ENCODE assay signal across 12 cellular contexts in the genomic region with DNA sequence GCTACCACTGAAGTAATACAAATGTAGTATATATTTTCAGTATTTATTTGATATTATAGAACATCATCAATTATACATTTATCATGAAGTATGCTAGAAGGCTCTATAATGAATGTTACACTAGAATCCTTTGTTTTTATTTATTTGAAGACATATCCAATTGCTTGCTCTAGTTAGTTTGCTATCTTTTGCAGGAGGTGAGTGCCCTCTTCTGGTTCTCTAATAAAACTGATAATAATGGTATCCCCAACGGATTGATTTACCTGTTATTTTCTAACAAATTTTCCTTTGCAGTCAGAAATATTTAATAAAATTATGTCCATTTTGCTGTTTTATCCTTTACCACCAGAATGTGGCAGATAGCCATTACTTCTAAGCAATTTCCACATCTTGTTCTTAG.
DNase-seq lines count a peak whose midpoint lies in the region; ATAC-seq and TF ChIP-seq lines count a peak whose summit lies in the region.
"Had no signal": no experiment of that assay in that cellular context is flagged by ENCODE, and none has a peak within 500 bp of the region (broad histone marks: within the 10 kb centered on the region; RNA-seq: fewer than 3 reads in every experiment).

No MANE protein-coding gene starts in this region.

- H3K9me3 ChIP-seq in SK-N-SH: 0 out of 2 replicates have a peak, but pooled peaks cover 3% of the 10 kb centered on the region
- peaks cover 9% of the 10 kb centered on the region for H3K9me3 ChIP-seq in NT2/D1 (ENCODE audit: insufficient read depth, low read length)
- H3K9me3 ChIP-seq: colonic mucosa had no signal

- H3K27me3 ChIP-seq in SK-N-SH (ENCODE audit: insufficient read depth) (no peaks in the 10 kb centered on the region), NT2/D1 (ENCODE audit: insufficient read depth, insufficient read length) (no peaks in the 10 kb centered on the region)
- H3K27me3 ChIP-seq: colonic mucosa had no signal

- H3K36me3 Mint-ChIP-seq in type B pancreatic cell: no peaks in the 10 kb centered on the region
- no peaks in the 10 kb centered on the region for H3K36me3 Mint-ChIP-seq in activated T-cell treated with anti-CD3 and anti-CD28 coated beads, Interleukin-2, amount 50 U/mL, for 72 hours (ENCODE audit: insufficient read depth in 2 of 2)
- no peaks in the 10 kb centered on the region for H3K36me3 Mint-ChIP-seq in effector memory CD8-positive, alpha-beta T cell (ENCODE audit: insufficient read depth)
- H3K36me3 Mint-ChIP-seq: IgD-negative memory B cell had no signal

- TF ChIP-seq EP300 in SK-N-SH (IDR thresholded peaks at IDR 0.05; ENCODE audit: borderline replicate concordance in 1 of 2, low read depth in 1 of 2, low read length in 1 of 2): no peak

- H3K27ac Mint-ChIP-seq in type B pancreatic cell: no peak overlapping the region
- no peak overlapping the region for H3K27ac Mint-ChIP-seq in activated T-cell treated with anti-CD3 and anti-CD28 coated beads, Interleukin-2, amount 50 U/mL, for 72 hours
- H3K27ac Mint-ChIP-seq in effector memory CD8-positive, alpha-beta T cell: no peak overlapping the region
- H3K27ac Mint-ChIP-seq: IgD-negative memory B cell had no signal

- no peaks in the 10 kb centered on the region for H3K27me3 Mint-ChIP-seq in type B pancreatic cell
- no peaks in the 10 kb centered on the region for H3K27me3 Mint-ChIP-seq in activated T-cell treated with anti-CD3 and anti-CD28 coated beads, Interleukin-2, amount 50 U/mL, for 72 hours (ENCODE audit: low read depth)
- H3K27me3 Mint-ChIP-seq in effector memory CD8-positive, alpha-beta T cell: no peaks in the 10 kb centered on the region
- H3K27me3 Mint-ChIP-seq: IgD-negative memory B cell had no signal

- TF ChIP-seq RAD21 in SK-N-SH (IDR thresholded peaks at IDR 0.05; ENCODE audit: low read length): peak; percentile 7; the same call in 1 of the 2 replicates

- H3F3A ChIP-seq in SK-N-SH (replicated peaks; ENCODE audit: insufficient read depth): no peaks in the 10 kb centered on the region

- peaks cover 0 to 9% of the 10 kb centered on the region in 2 experiments; a peak in 1 of 4 replicates for H3K4me1 ChIP-seq in SK-N-SH (ENCODE audit: control insufficient read depth in 1 of 2, insufficient read depth in 2 of 2, low read depth in 1 of 2, low read length in 1 of 2)
- H3K4me1 ChIP-seq in NT2/D1 (ENCODE audit: insufficient read depth, insufficient read length): no peaks in the 10 kb centered on the region
- H3K4me1 ChIP-seq: colonic mucosa had no signal

- no peak for ATAC-seq in SK-N-SH treated with all-trans-retinoic acid at 6 μM for 48 hours
- no peak for ATAC-seq in activated T-cell treated with anti-CD3 and anti-CD28 coated beads, Interleukin-2, amount 50 U/mL, for 72 hours (replicated peaks in 1 of 2)
- no peak for ATAC-seq in effector memory CD8-positive, alpha-beta T cell (replicated peaks)

- no peak overlapping the region for H3K4me2 ChIP-seq in SK-N-SH

- no peaks in the 10 kb centered on the region for H3K79me2 ChIP-seq in SK-N-SH (ENCODE audit: insufficient read depth)

- POLR2A ChIA-PET in SK-N-SH (lab: Yijun Ruan, JAX): no interaction called here

- H3K36me3 ChIP-seq in SK-N-SH (replicated peaks in 1 of 2; ENCODE audit: control insufficient read depth in 1 of 2, insufficient read depth in 2 of 2, low read length in 1 of 2): no peaks in the 10 kb centered on the region
- H3K36me3 ChIP-seq in NT2/D1 (ENCODE audit: insufficient read depth, insufficient read length, low read length): no peaks in the 10 kb centered on the region
- H3K36me3 ChIP-seq: colonic mucosa had no signal

- no peak overlapping the region for H3K4me3 Mint-ChIP-seq in type B pancreatic cell
- no peak overlapping the region for H3K4me3 Mint-ChIP-seq in activated T-cell treated with anti-CD3 and anti-CD28 coated beads, Interleukin-2, amount 50 U/mL, for 72 hours
- no peak overlapping the region for H3K4me3 Mint-ChIP-seq in effector memory CD8-positive, alpha-beta T cell
- H3K4me3 Mint-ChIP-seq: IgD-negative memory B cell had no signal

- no peaks in the 10 kb centered on the region for H4K20me1 ChIP-seq in SK-N-SH (ENCODE audit: insufficient read depth)

- peak overlapping the region; percentile 73; the same call in 1 of the 2 replicates for H2AFZ ChIP-seq in SK-N-SH (ENCODE audit: low read depth)

- CTCF ChIA-PET in SK-N-SH (lab: Yijun Ruan, JAX): no interaction called here

- H3K27ac ChIP-seq in SK-N-SH (ENCODE audit: low read depth in 2 of 2, low read length in 1 of 2): no peak overlapping the region
- H3K27ac ChIP-seq: colonic mucosa had no signal

- WGBS in SK-N-SH (ENCODE audit: low lambda C conversion rate): 3% methylated on average over 1 of the region's 1 CpG

- TF ChIP-seq CTCF in SK-N-SH (IDR thresholded peaks at IDR 0.05) (peak; percentile 45), epithelial cell of esophagus (IDR thresholded peaks at IDR 0.05; ENCODE audit: insufficient read depth, low read depth, low read length, missing control alignments) (peak; percentile 49), type B pancreatic cell (conservative IDR thresholded peaks at IDR 0.05) (peak; percentile 67)

- no peak for DNase-seq in SK-N-SH
- DNase-seq in NT2/D1 (ENCODE audit: low read depth, low spot score): peak; percentile 18
- peak; percentile 56 for DNase-seq in epithelial cell of esophagus (ENCODE audit: low read depth)
- DNase-seq in type B pancreatic cell (ENCODE audit: extremely low spot score, unreplicated experiment): no peak
- no peak for DNase-seq in activated T-cell treated with anti-CD3 and anti-CD28 coated beads, Interleukin-2, amount 50 U/mL, for 72 hours
- no peak for DNase-seq in effector memory CD8-positive, alpha-beta T cell
- DNase-seq in NCI-H1436 (lab: John Stamatoyannopoulos, UW): no peak
- DNase-seq: activated effector memory CD4-positive, alpha-beta T cell treated with Interleukin-2 at 50 U/mL for 16 hours; colonic mucosa; stimulated activated naive CD4-positive, alpha-beta T cell treated with Interleukin-2 at 50 U/mL for 16 hours had no signal

- H3K9me3 Mint-ChIP-seq in type B pancreatic cell: no peaks in the 10 kb centered on the region
- peaks cover 7 to 8% of the 10 kb centered on the region in 2 donors for H3K9me3 Mint-ChIP-seq in activated T-cell treated with anti-CD3 and anti-CD28 coated beads, Interleukin-2, amount 50 U/mL, for 72 hours
- H3K9me3 Mint-ChIP-seq in effector memory CD8-positive, alpha-beta T cell: peaks cover 0 to 22% of the 10 kb centered on the region in 2 donors

- H3K4me1 Mint-ChIP-seq in type B pancreatic cell (ENCODE audit: unreplicated experiment): peaks cover 11% of the 10 kb centered on the region
- no peaks in the 10 kb centered on the region for H3K4me1 Mint-ChIP-seq in activated T-cell treated with anti-CD3 and anti-CD28 coated beads, Interleukin-2, amount 50 U/mL, for 72 hours (ENCODE audit: low read depth)
- no peaks in the 10 kb centered on the region for H3K4me1 Mint-ChIP-seq in effector memory CD8-positive, alpha-beta T cell (ENCODE audit: low read depth in 2 of 2)
- H3K4me1 Mint-ChIP-seq: IgD-negative memory B cell had no signal

- no peaks in the 10 kb centered on the region for H3K9me2 ChIP-seq in SK-N-SH

- H3K4me3 ChIP-seq in SK-N-SH (ENCODE audit: low read depth in 2 of 2, low read length in 1 of 2) (no peak overlapping the region; a peak in 1 of 4 replicates), NT2/D1 (ENCODE audit: insufficient read length, low read depth) (no peak overlapping the region), epithelial cell of esophagus (ENCODE audit: low read length) (no peak overlapping the region)
- H3K4me3 ChIP-seq: colonic mucosa had no signal

- H3K9ac ChIP-seq in SK-N-SH (no peak overlapping the region), NT2/D1 (ENCODE audit: insufficient read length, low read depth) (no peak overlapping the region)

TF ChIP-seq in SK-N-SH, 30 proteins besides CTCF, POLR2A, EP300 and RAD21:
- TF ChIP-seq, protein P1, sequence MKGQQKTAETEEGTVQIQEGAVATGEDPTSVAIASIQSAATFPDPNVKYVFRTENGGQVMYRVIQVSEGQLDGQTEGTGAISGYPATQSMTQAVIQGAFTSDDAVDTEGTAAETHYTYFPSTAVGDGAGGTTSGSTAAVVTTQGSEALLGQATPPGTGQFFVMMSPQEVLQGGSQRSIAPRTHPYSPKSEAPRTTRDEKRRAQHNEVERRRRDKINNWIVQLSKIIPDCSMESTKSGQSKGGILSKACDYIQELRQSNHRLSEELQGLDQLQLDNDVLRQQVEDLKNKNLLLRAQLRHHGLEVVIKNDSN (IDR thresholded peaks at IDR 0.05; ENCODE audit: borderline replicate concordance, low read depth): no peak
- TF ChIP-seq ELF1 (IDR thresholded peaks at IDR 0.05) (no peak), TCF12 (IDR thresholded peaks at IDR 0.05) (no peak)

TF ChIP-seq in SK-N-SH treated with all-trans-retinoic acid at 6 μM for 48 hours, 23 proteins besides CTCF, POLR2A, EP300 and RAD21 (continues in another document):
- TF ChIP-seq ESRRG (CRISPR knock-in tag; IDR thresholded peaks at IDR 0.05): no peak
- no peak for TF ChIP-seq ZC3H10 (CRISPR knock-in tag; IDR thresholded peaks at IDR 0.05)
- TF ChIP-seq ARNTL (CRISPR knock-in tag; IDR thresholded peaks at IDR 0.05; ENCODE audit: borderline replicate concordance, low read depth): no peak
- no peak for TF ChIP-seq ZNF565 (CRISPR knock-in tag; conservative IDR thresholded peaks at IDR 0.05; ENCODE audit: low read depth)
- no peak for TF ChIP-seq ZNF70 (CRISPR knock-in tag; IDR thresholded peaks at IDR 0.05)
- TF ChIP-seq, protein P2, sequence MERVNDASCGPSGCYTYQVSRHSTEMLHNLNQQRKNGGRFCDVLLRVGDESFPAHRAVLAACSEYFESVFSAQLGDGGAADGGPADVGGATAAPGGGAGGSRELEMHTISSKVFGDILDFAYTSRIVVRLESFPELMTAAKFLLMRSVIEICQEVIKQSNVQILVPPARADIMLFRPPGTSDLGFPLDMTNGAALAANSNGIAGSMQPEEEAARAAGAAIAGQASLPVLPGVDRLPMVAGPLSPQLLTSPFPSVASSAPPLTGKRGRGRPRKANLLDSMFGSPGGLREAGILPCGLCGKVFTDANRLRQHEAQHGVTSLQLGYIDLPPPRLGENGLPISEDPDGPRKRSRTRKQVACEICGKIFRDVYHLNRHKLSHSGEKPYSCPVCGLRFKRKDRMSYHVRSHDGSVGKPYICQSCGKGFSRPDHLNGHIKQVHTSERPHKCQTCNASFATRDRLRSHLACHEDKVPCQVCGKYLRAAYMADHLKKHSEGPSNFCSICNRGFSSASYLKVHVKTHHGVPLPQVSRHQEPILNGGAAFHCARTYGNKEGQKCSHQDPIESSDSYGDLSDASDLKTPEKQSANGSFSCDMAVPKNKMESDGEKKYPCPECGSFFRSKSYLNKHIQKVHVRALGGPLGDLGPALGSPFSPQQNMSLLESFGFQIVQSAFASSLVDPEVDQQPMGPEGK (CRISPR knock-in tag; IDR thresholded peaks at IDR 0.05; ENCODE audit: borderline replicate concordance): no peak
- no peak for TF ChIP-seq TOX (CRISPR knock-in tag; IDR thresholded peaks at IDR 0.05; ENCODE audit: borderline replicate concordance)
- TF ChIP-seq CSDC2 (CRISPR knock-in tag; IDR thresholded peaks at IDR 0.05): no peak
- TF ChIP-seq ISL1 (CRISPR knock-in tag; IDR thresholded peaks at IDR 0.05): no peak
- TF ChIP-seq PPARA (CRISPR knock-in tag; IDR thresholded peaks at IDR 0.05; ENCODE audit: borderline replicate concordance): no peak
- TF ChIP-seq ZFP30 (CRISPR knock-in tag; IDR thresholded peaks at IDR 0.05): no peak

Comparison
In these comparisons a context has a peak if more than half of its experiments do, and no peak if none do; other contexts are left out.
1. DNase-seq: peak in NT2/D1 (single experiment) and epithelial cell of esophagus (single experiment); none in SK-N-SH (single experiment), type B pancreatic cell (single experiment), activated T-cell treated with anti-CD3 and anti-CD28 coated beads, Interleukin-2, amount 50 U/mL, for 72 hours (0 of 2), effector memory CD8-positive, alpha-beta T cell (0 of 3) and NCI-H1436 (single experiment).
2. Peak in every context shown above with its lines, with median percentiles within 50 percentile points of each other: CTCF ChIP-seq.